Comparison of ENCODE assay signal across 8 cellular contexts in the genomic region with DNA sequence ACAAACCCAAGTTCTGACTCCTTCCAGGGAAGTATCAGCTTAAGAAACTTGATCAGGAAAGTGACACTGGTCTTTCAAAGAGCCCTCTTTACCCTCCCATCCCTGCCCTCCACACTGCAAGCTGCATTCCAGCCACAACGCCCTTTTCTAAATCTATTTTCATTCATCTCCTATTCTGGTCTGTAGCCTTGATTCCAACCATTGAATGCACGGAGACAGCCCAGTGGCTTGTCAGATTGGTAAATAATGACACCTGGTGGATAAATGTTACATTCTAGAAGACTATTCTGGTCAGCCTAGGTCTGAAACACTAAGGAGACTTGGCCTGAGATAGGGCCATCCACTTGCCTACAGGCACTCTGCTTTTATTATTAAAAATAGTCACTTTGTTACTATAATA.
DNase-seq lines count a peak whose midpoint lies in the region; ATAC-seq and TF ChIP-seq lines count a peak whose summit lies in the region.

No MANE protein-coding gene starts in this region.

- no peaks in the 10 kb centered on the region for H3K27me3 Mint-ChIP-seq in activated naive CD8-positive, alpha-beta T cell treated with anti-CD3 and anti-CD28 coated beads, Interleukin-2, amount 50 U/mL, for 24 hours

- no peaks in the 10 kb centered on the region for H3K36me3 ChIP-seq in DOHH2 (ENCODE audit: control insufficient read depth, low read length)
- no peaks in the 10 kb centered on the region for H3K36me3 ChIP-seq in brain microvascular endothelial cell (replicated peaks)

- no peak overlapping the region for H3K4me2 ChIP-seq in DOHH2 (ENCODE audit: low read length)

- no peaks in the 10 kb centered on the region for H3K4me1 Mint-ChIP-seq in activated naive CD8-positive, alpha-beta T cell treated with anti-CD3 and anti-CD28 coated beads, Interleukin-2, amount 50 U/mL, for 24 hours

- ATAC-seq in HG02981 (IDR thresholded peaks at IDR 0.05; ENCODE audit: unreplicated experiment) (no peak), GM21447 (IDR thresholded peaks at IDR 0.05; ENCODE audit: unreplicated experiment) (no peak), HG03108 (IDR thresholded peaks at IDR 0.05; ENCODE audit: unreplicated experiment) (no peak)
- no peak for ATAC-seq in activated naive CD8-positive, alpha-beta T cell treated with anti-CD3 and anti-CD28 coated beads, Interleukin-2, amount 50 U/mL, for 24 hours

- DNase-seq in brain microvascular endothelial cell = peak; percentile 53
- DNase-seq in kidney glomerular epithelial cell (lab: John Stamatoyannopoulos, UW) = peak; percentile 63
- no peak for DNase-seq in activated naive CD8-positive, alpha-beta T cell treated with anti-CD3 and anti-CD28 coated beads, Interleukin-2, amount 50 U/mL, for 24 hours

- no peaks in the 10 kb centered on the region for H3K9me3 Mint-ChIP-seq in activated naive CD8-positive, alpha-beta T cell treated with anti-CD3 and anti-CD28 coated beads, Interleukin-2, amount 50 U/mL, for 24 hours

- H3K27me3 ChIP-seq in DOHH2 (ENCODE audit: control insufficient read depth, low read length) (no peaks in the 10 kb centered on the region), brain microvascular endothelial cell (replicated peaks) (no peaks in the 10 kb centered on the region)

- H3K27ac ChIP-seq in DOHH2 (ENCODE audit: low read depth, low read length) = no peak overlapping the region
- no peak overlapping the region for H3K27ac ChIP-seq in brain microvascular endothelial cell

- no peak overlapping the region for H3K27ac Mint-ChIP-seq in activated naive CD8-positive, alpha-beta T cell treated with anti-CD3 and anti-CD28 coated beads, Interleukin-2, amount 50 U/mL, for 24 hours

- TF ChIP-seq CTCF in DOHH2 (IDR thresholded peaks at IDR 0.05; ENCODE audit: low read depth, low read length, poor library complexity, severe bottlenecking) (peak; percentile 20), LNCAP (IDR thresholded peaks at IDR 0.05) (peak; percentile 25), brain microvascular endothelial cell (IDR thresholded peaks at IDR 0.05; ENCODE audit: low read depth, low read length, missing control alignments) (peak; percentile 48)

- no peaks in the 10 kb centered on the region for H3K79me2 ChIP-seq in DOHH2 (ENCODE audit: control insufficient read depth, low read length)

- H3K9me3 ChIP-seq in DOHH2 (ENCODE audit: control insufficient read depth, insufficient read depth, low read length) = no peaks in the 10 kb centered on the region

- no peak overlapping the region for H3K4me3 Mint-ChIP-seq in activated naive CD8-positive, alpha-beta T cell treated with anti-CD3 and anti-CD28 coated beads, Interleukin-2, amount 50 U/mL, for 24 hours

- in situ Hi-C loops in brain microvascular endothelial cell (cut with HindIII; ENCODE audit: low pct_ligation_motif_present, low sequenced_read_pairs) = no loop called here

- no peaks in the 10 kb centered on the region for H3K4me1 ChIP-seq in DOHH2 (ENCODE audit: control insufficient read depth, low read length)

- H3K9me2 ChIP-seq in DOHH2 (replicated peaks; ENCODE audit: control insufficient read depth, low read length) = no peaks in the 10 kb centered on the region

- H3K36me3 Mint-ChIP-seq in activated naive CD8-positive, alpha-beta T cell treated with anti-CD3 and anti-CD28 coated beads, Interleukin-2, amount 50 U/mL, for 24 hours (ENCODE audit: low read depth) = peaks cover 3% of the 10 kb centered on the region

- H3K4me3 ChIP-seq in DOHH2 (ENCODE audit: low read length) = no peak overlapping the region
- H3K4me3 ChIP-seq in brain microvascular endothelial cell (ENCODE audit: low read depth, low read length) = no peak overlapping the region

- H3F3A ChIP-seq in DOHH2 (ENCODE audit: control insufficient read depth, insufficient read depth) = no peaks in the 10 kb centered on the region

- no peaks in the 10 kb centered on the region for H4K20me1 ChIP-seq in DOHH2 (ENCODE audit: control insufficient read depth, insufficient read depth, low read depth, low read length)
